Comparison of ENCODE assay signal across 8 cellular contexts in genomic region chr17:78725448-78726021, GRCh38. TPM values are rescaled to one million over a fixed set of nuclear protein-coding genes. Genes with fewer than 3 reads are reported as not detected.
DNase-seq lines count a peak whose midpoint lies in the region; ATAC-seq, FAIRE-seq and TF ChIP-seq lines count a peak whose summit lies in the region.

No MANE protein-coding gene starts in this region.

- peak; percentile 13 for TF ChIP-seq POLR2A in GM18505 (IDR thresholded peaks at IDR 0.05; ENCODE audit: borderline replicate concordance, extremely low read depth, insufficient read depth, insufficient read length)

- intact Hi-C loops in left colon (cut with DNase I, micrococcal nuclease) = no loop called here

- H3K27ac Mint-ChIP-seq in naive B cell = peak overlapping the region; percentile 58 to 90 (median 68)
- no peak overlapping the region for H3K27ac Mint-ChIP-seq in HFFc6

- TF ChIP-seq CTCF in HFFc6 (IDR thresholded peaks at IDR 0.05) = no peak

- FAIRE-seq in HTR-8/SVneo (lab: Jason Lieb, UNC) = no peak

- ATAC-seq in GM18505 (IDR thresholded peaks at IDR 0.05; ENCODE audit: unreplicated experiment) (no peak), HG02973 (IDR thresholded peaks at IDR 0.05; ENCODE audit: unreplicated experiment) (peak; percentile 52), naive B cell (ENCODE audit: low read depth in 2 of 2) (no peak), left colon (no peak)

- peak overlapping the region; percentile 15 to 82 (median 44) for H3K4me3 Mint-ChIP-seq in naive B cell
- H3K4me3 Mint-ChIP-seq in HFFc6 = no peak overlapping the region

- DNase-seq in activated T-cell treated with anti-CD3 and anti-CD28 coated beads, Interleukin-2, amount 50 U/mL, for 48 hours = peak; percentile 65 to 67
- DNase-seq in naive B cell = no peak
- no peak for DNase-seq in left colon
- DNase-seq in occipital lobe (lab: John Stamatoyannopoulos, UW) = no peak
- no peak for DNase-seq in HTR-8/SVneo (ENCODE audit: insufficient read length, low spot score)
- no peak for DNase-seq in HFFc6

- no peaks in the 10 kb centered on the region for H3K9me3 Mint-ChIP-seq in naive B cell
- H3K9me3 Mint-ChIP-seq in HFFc6 = no peaks in the 10 kb centered on the region

- peaks cover 77 to 90% (median 85%) of the 10 kb centered on the region in 3 donors for H3K4me1 Mint-ChIP-seq in naive B cell
- peaks cover 31% of the 10 kb centered on the region for H3K4me1 Mint-ChIP-seq in HFFc6 (ENCODE audit: low read depth)

- H3K36me3 Mint-ChIP-seq in naive B cell (peaks cover 0 to 5% of the 10 kb centered on the region in 2 donors), HFFc6 (ENCODE audit: low read depth) (no peaks in the 10 kb centered on the region)

- H3K27me3 Mint-ChIP-seq in naive B cell (no peaks in the 10 kb centered on the region), HFFc6 (ENCODE audit: insufficient read depth) (peaks cover 4% of the 10 kb centered on the region)

RNA-seq across cellular contexts. Expression of gene CYTH1, which starts 56.5 kb away (rescaled TPM):
- polyA plus RNA-seq in naive B cell (ENCODE audit: low read depth in 6 of 6) = 100 to 1,000 TPM; 165 to 235 (median 190) TPM
- 10 to 100 TPM; 70.6 to 79.0 TPM for total RNA-seq in left colon
- 82.2 TPM for total RNA-seq in occipital lobe
- total RNA-seq in HFFc6 (2021; fragmentation: NEBNext Ultra II Directional; extraction: Animal tissue kit (Norgen Biotek cat#: 25700)) = 10 to 100 TPM in 4 of 6 experiments, 1 to 10 TPM in 2; 7.7 to 15.3 (median 10.9) TPM

Comparison
In these comparisons a context has a peak if more than half of its experiments do, and no peak if none do; other contexts are left out.
1. DNase-seq: peak in activated T-cell treated with anti-CD3 and anti-CD28 coated beads, Interleukin-2, amount 50 U/mL, for 48 hours (2 of 2); none in naive B cell (single experiment), left colon (0 of 2), occipital lobe (single experiment), HTR-8/SVneo (single experiment) and HFFc6 (single experiment).